In genomic region chr3:8632402-8633237, GRCh38 we compare ENCODE assay signal across 1 cellular context.
TF ChIP-seq lines count a peak whose summit lies in the region.

No MANE protein-coding gene starts in this region.

TF ChIP-seq in HepG2, 621 proteins besides CTCF, POLR2A, EP300 and RAD21:
- TF ChIP-seq ZNF768 (CRISPR knock-in tag; IDR thresholded peaks at IDR 0.05), result peak; percentile 91
- TF ChIP-seq ZMYM3 (CRISPR knock-in tag; IDR thresholded peaks at IDR 0.05), result peak; percentile 56; the same call in 1 of the 2 replicates
- TF ChIP-seq ZNF552 (CRISPR knock-in tag; IDR thresholded peaks at IDR 0.05; ENCODE audit: borderline replicate concordance), result no peak
